Comparison of ENCODE assay signal across 28 cellular contexts in the genomic region with DNA sequence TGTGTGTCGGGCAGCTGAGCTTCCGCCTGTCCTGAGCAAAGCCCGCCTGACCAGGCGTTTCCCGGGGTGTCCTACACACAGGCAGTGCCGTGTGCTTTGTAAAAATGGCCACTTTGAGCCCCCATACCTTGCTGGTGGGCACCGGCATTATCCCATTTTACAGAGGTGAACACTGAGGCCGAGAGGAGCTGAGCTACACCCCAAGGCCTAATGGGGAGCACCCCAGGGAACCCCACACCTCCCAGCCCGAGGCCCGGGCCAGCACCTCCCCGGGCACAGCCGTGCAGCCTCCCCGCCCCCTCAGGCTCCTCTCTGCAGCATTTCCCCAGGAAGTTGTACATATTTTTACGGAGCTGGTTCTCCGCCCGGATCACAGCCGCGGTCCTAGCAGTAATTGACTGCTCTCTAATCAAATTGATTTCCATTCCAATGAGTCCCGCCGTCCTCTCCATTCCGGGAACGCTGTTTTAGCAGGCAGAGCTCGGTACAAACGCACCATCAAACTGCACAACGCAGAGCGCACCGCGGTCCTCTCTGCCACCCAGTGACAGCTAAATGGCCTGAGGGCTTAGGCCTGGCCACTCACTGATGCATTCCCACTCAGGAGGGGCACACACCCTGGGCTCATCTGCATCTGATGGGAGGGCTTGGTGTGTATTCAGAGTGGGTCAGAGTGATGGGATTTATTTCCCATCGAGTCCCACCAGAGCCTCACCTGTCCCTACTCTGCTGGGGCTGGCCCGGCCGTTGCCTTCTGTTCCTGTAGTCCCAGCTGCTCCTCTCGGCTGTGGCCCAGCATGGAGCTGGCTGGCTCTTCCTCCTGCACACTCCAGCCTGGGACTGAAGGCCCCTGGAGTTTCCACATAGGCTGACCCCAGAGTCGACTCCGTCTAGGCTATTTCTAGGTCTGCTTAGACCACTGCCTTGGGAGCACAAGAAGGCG. TPM values are rescaled to one million over a fixed set of nuclear protein-coding genes. Genes with fewer than 3 reads are reported as not detected.
DNase-seq lines count a peak whose midpoint lies in the region; ATAC-seq and TF ChIP-seq lines count a peak whose summit lies in the region.
"Had no signal": no experiment of that assay in that cellular context is flagged by ENCODE, and none has a peak within 500 bp of the region (broad histone marks: within the 10 kb centered on the region; RNA-seq: fewer than 3 reads in every experiment).

No MANE protein-coding gene starts in this region.

- no peaks in the 10 kb centered on the region for H3K9me2 ChIP-seq in OCI-LY7 (ENCODE audit: insufficient read depth, low read length)

- peak overlapping the region in 1 of 2 experiments; percentile 4 for H3K4ac ChIP-seq in mesenchymal stem cell (ENCODE audit: low read depth in 1 of 2, low read length in 2 of 2)

- H3K18ac ChIP-seq in mesenchymal stem cell (ENCODE audit: low read depth in 1 of 2, low read length in 2 of 2): peak overlapping the region in 1 of 2 experiments; percentile 9

- peak overlapping the region; percentile 63 for H2BK15ac ChIP-seq in mesenchymal stem cell (ENCODE audit: low read depth, poor library complexity, severe bottlenecking)

- no peak for TF ChIP-seq POLR2A in stomach (IDR thresholded peaks at IDR 0.05)

- no peak overlapping the region for H2BK120ac ChIP-seq in mesenchymal stem cell (ENCODE audit: low read depth, low read length)

- peak; percentile 57 for DNase-seq in BE2C
- DNase-seq in COLO668 (lab: John Stamatoyannopoulos, UW; ENCODE audit: unreplicated experiment): peak; percentile 3
- peak; percentile 31 to 33 for DNase-seq in cerebellar nuclear complex (lab: John Stamatoyannopoulos, UW)
- no peak for DNase-seq in mesenchymal stem cell
- no peak for DNase-seq in OCI-LY7 (ENCODE audit: low spot score)
- no peak for DNase-seq in stomach
- DNase-seq in HT-29 (ENCODE audit: low spot score): no peak
- DNase-seq: AML-193; Calu3; CD8-positive, alpha-beta memory T cell; HFFc6; KBM-7; MV-4-11; NCI-H1105; NCI-H1436 treated with DMSO at 0.1 percent for 48 hours; NCI-H187 treated with DMSO at 0.1 percent for 48 hours; NCI-H2171 treated with DMSO at 0.1 percent for 48 hours; NCI-H446; NCI-H524 treated with DMSO at 0.1 percent for 48 hours; NCI-H82; NK-92 treated with Interleukin-12 subunit alpha and Interleukin-12 subunit beta, amount 100 ng/mL, for 24 hours; Right ventricle myocardium superior; RPMI8226; T-helper 1 cell had no signal

- H3K9me3 ChIP-seq in BE2C: no peaks in the 10 kb centered on the region
- H3K9me3 ChIP-seq in mesenchymal stem cell (ENCODE audit: control insufficient read depth, low read length): no peaks in the 10 kb centered on the region
- no peaks in the 10 kb centered on the region for H3K9me3 ChIP-seq in OCI-LY7 (ENCODE audit: low read length)
- H3K9me3 ChIP-seq in stomach: no peaks in the 10 kb centered on the region
- H3K9me3 ChIP-seq: HAP-1, SJSA1 had no signal

- H3K4me1 ChIP-seq in BE2C (peaks cover 16% of the 10 kb centered on the region), mesenchymal stem cell (ENCODE audit: control insufficient read depth, insufficient read depth, low read depth, low read length) (peaks cover 26% of the 10 kb centered on the region), OCI-LY7 (ENCODE audit: insufficient read depth, low read length, poor library complexity, severe bottlenecking) (peaks cover 34% of the 10 kb centered on the region), stomach (peaks cover 11 to 29% (median 19%) of the 10 kb centered on the region in 4 donors)

- H3K23ac ChIP-seq in mesenchymal stem cell (ENCODE audit: low read length in 2 of 2): no peak overlapping the region

- H3K27me3 ChIP-seq in BE2C: no peaks in the 10 kb centered on the region
- no peaks in the 10 kb centered on the region for H3K27me3 ChIP-seq in mesenchymal stem cell (ENCODE audit: control insufficient read depth in 1 of 2, insufficient read depth in 1 of 2, low read length in 2 of 2)
- no peaks in the 10 kb centered on the region for H3K27me3 ChIP-seq in stomach
- H3K27me3 ChIP-seq: SJSA1 had no signal

- no peaks in the 10 kb centered on the region for H4K20me1 ChIP-seq in OCI-LY7 (ENCODE audit: insufficient read depth, low read length)

- H3K9ac ChIP-seq in mesenchymal stem cell (ENCODE audit: low read length): no peak overlapping the region

- WGBS in mesenchymal stem cell: 92% methylated on average over 35 of the region's 35 CpGs
- 77 to 84% (median 81%) methylated on average over 32 to 35 of the region's 35 CpGs for WGBS in stomach, 5 donors

- no peak for ATAC-seq in HG03159 (IDR thresholded peaks at IDR 0.05; ENCODE audit: unreplicated experiment)
- ATAC-seq: GM23338 had no signal

- TF ChIP-seq CTCF in BE2C (IDR thresholded peaks at IDR 0.05; ENCODE audit: low read depth, low read length) (no peak), OCI-LY7 (conservative IDR thresholded peaks at IDR 0.05; ENCODE audit: low read length) (no peak), stomach (IDR thresholded peaks at IDR 0.05) (no peak)

- H3K36me3 ChIP-seq in BE2C (no peaks in the 10 kb centered on the region), mesenchymal stem cell (ENCODE audit: control insufficient read depth in 1 of 2, insufficient read depth in 2 of 2, low read depth in 1 of 2, low read length in 2 of 2) (no peaks in the 10 kb centered on the region), OCI-LY7 (ENCODE audit: insufficient read depth, low read length) (no peaks in the 10 kb centered on the region), stomach (no peaks in the 10 kb centered on the region)
- H3K36me3 ChIP-seq: HAP-1, SJSA1 had no signal

- CTCF ChIA-PET in OCI-LY7 (lab: Charles Lee; ENCODE audit: unreplicated experiment): no interaction called here

- H3K79me1 ChIP-seq in mesenchymal stem cell (replicated peaks; ENCODE audit: low read length, poor library complexity, severe bottlenecking): no peaks in the 10 kb centered on the region

- H3K79me2 ChIP-seq in OCI-LY7 (ENCODE audit: insufficient read depth, low read depth, low read length): no peaks in the 10 kb centered on the region

- POLR2A ChIA-PET in OCI-LY7 (lab: Charles Lee): interaction anchor here (0.7 kb wide), 1 partner anchor 17 kb away, joined by 3 read pairs; no protein-coding TSS in a partner anchor

- H2BK5ac ChIP-seq in mesenchymal stem cell (ENCODE audit: low read depth, low read length, poor library complexity, severe bottlenecking): no peak overlapping the region

- H2AK5ac ChIP-seq in mesenchymal stem cell (ENCODE audit: low read length, severe bottlenecking): no peak overlapping the region

- no peak overlapping the region for H3K14ac ChIP-seq in mesenchymal stem cell (ENCODE audit: low read length in 2 of 2)

- H2BK12ac ChIP-seq in mesenchymal stem cell (ENCODE audit: low read length in 2 of 2): peak overlapping the region in 1 of 2 experiments; percentile 64

- TF ChIP-seq EP300 in stomach (IDR thresholded peaks at IDR 0.05): no peak

- H4K8ac ChIP-seq in mesenchymal stem cell (ENCODE audit: low read length): no peak overlapping the region

- H3K4me3 ChIP-seq in BE2C (ENCODE audit: low read depth, low read length): no peak overlapping the region
- no peak overlapping the region for H3K4me3 ChIP-seq in mesenchymal stem cell (ENCODE audit: insufficient read depth in 1 of 2, low read depth in 1 of 2, low read length in 2 of 2)
- H3K4me3 ChIP-seq in OCI-LY7 (ENCODE audit: low read depth, low read length, poor library complexity, severe bottlenecking): no peak overlapping the region
- no peak overlapping the region for H3K4me3 ChIP-seq in stomach
- H3K4me3 ChIP-seq: GM23338, HAP-1, SJSA1 had no signal

- no peak overlapping the region for H3K4me2 ChIP-seq in mesenchymal stem cell (ENCODE audit: low read length, poor library complexity, severe bottlenecking)
- H3K4me2 ChIP-seq in OCI-LY7 (ENCODE audit: low read length): no peak overlapping the region
- H3K4me2 ChIP-seq: GM23338 had no signal

- intact Hi-C loops in OCI-LY7 (cut with micrococcal nuclease; ENCODE audit: unreplicated experiment) (no loop called here), stomach (cut with DNase I; ENCODE audit: low total_unique reads) (no loop called here)

- peak overlapping the region; percentile 24 for H4K91ac ChIP-seq in mesenchymal stem cell (ENCODE audit: low read length)

- H3K27ac ChIP-seq in mesenchymal stem cell (ENCODE audit: low read length, poor library complexity, severe bottlenecking) (no peak overlapping the region), OCI-LY7 (ENCODE audit: low read depth, low read length, poor library complexity, severe bottlenecking) (no peak overlapping the region), stomach (no peak overlapping the region)
- H3K27ac ChIP-seq: SJSA1 had no signal

- no peak overlapping the region for H2AFZ ChIP-seq in mesenchymal stem cell (ENCODE audit: low read depth, low read length)
- no peak overlapping the region for H2AFZ ChIP-seq in OCI-LY7 (ENCODE audit: low read length)
- H2AFZ ChIP-seq: GM23338 had no signal

- no TSS peak for BruUV-seq in OCI-LY7 (replicated peaks; lab: Mats Ljungman, UMichigan)

RNA-seq across cellular contexts. Expression of a gene that starts 36.2 kb away (rescaled TPM):
- polyA plus RNA-seq in BE2C (2012; ENCODE audit: insufficient read depth, insufficient read length, low read depth): 81.2 TPM
- polyA plus RNA-seq in mesenchymal stem cell (2013, experiment 1 of 2): 28.9 TPM
- 28.1 TPM for polyA plus RNA-seq in mesenchymal stem cell (2013, experiment 2 of 2)
- total RNA-seq in OCI-LY7 (2014; rRNA removed; shearing (Covaris generic)): 59.2 and 75.7 TPM in 2 replicates
- total RNA-seq in OCI-LY7 (2022) (42.3 and 42.4 TPM in 2 replicates), stomach (10 to 100 TPM; 22.6 to 70.1 (median 50.4) TPM)
- 10 to 100 TPM; 34.7 to 55.4 (median 34.8) TPM for polyA plus RNA-seq in stomach
- 53.0 and 60.4 TPM in 2 replicates for total RNA-seq in HT-29 (2014; rRNA removed; shearing (Covaris generic))

Comparison
In these comparisons a context has a peak if more than half of its experiments do, and no peak if none do; other contexts are left out.
1. DNase-seq: peak in BE2C (single experiment), COLO668 (single experiment) and cerebellar nuclear complex (2 of 2); none in mesenchymal stem cell (single experiment), OCI-LY7 (single experiment), stomach (single experiment) and HT-29 (single experiment).